In the genomic region with DNA sequence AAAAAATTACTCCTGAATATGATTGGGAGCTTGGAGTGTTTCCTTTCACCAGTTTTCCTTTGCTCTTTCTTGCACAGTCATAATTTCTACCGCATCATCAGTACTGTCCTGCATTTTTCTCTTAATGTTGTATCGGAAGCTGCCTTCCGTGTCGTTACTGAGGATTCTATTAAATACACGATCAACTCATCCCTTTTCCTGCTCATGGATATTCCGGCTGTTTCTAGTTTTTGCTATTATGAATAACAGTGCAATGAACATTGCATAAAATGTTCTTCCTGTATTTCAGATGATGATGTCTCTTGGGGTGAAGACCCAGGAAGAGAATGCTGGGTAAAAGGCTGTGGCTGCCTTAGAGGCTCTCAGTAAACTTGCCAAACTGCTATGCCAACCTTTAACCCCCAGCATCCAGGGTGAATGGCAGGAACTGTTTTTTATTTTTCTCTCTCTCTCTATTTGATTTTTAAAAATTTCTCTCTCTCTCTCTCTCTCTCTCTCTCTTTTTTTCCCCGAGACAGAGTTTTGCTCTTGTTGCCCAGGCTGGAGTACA, we compare ENCODE assay signal across 25 cellular contexts.
"Had no signal": no experiment of that assay in that cellular context is flagged by ENCODE, and none has a peak within 500 bp of the region (broad histone marks: within the 10 kb centered on the region; RNA-seq: fewer than 3 reads in every experiment).

No MANE protein-coding gene starts in this region.

- DNase-seq: activated B cell treated with CpG ODN at 0.5 μM for 24 hours; activated CD4-positive, alpha-beta T cell treated with anti-CD3 and anti-CD28 coated beads for 36 hours; activated CD4-positive, alpha-beta T cell treated with anti-CD3 and anti-CD28 coated beads, Interleukin-2, amount 50 U/mL, for 48 hours; activated CD8-positive, alpha-beta memory T cell treated with anti-CD3 and anti-CD28 coated beads, Interleukin-2, amount 50 U/mL, for 48 hours; activated naive CD4-positive, alpha-beta T cell treated with Interleukin-2 at 50 U/mL for 16 hours; activated naive CD8-positive, alpha-beta T cell treated with anti-CD3 and anti-CD28 coated beads for 36 hours; activated T-cell treated with anti-CD3 and anti-CD28 coated beads, Interleukin-2, amount 50 U/mL, for 48 hours; amygdala; cerebellar nuclear complex; foreskin melanocyte; glutamatergic neuron; hippocampal formation; left ventricle myocardium superior; mammary epithelial cell; midbrain; natural killer cell; ovary; right cardiac atrium; stimulated activated CD4-positive, alpha-beta T cell treated with anti-CD3 and anti-CD28 coated beads, Interleukin-12 subunit alpha, Interleukin-12 subunit beta, amount 100 ng/mL, for 4 hours; stimulated activated naive CD8-positive, alpha-beta T cell treated with anti-CD3 and anti-CD28 coated beads, Interleukin-15, amount 100 ng/mL, for 72 hours; T-helper 17 cell; transverse colon had no signal

- H3K27me3 ChIP-seq: ovary, suprapubic skin, transverse colon, vagina had no signal

- H3K4me3 ChIP-seq: coronary artery, ovary, suprapubic skin, transverse colon, vagina had no signal

- ATAC-seq: activated CD4-positive, alpha-beta T cell treated with anti-CD3 and anti-CD28 coated beads for 36 hours; left ventricle myocardium superior; natural killer cell; right cardiac atrium; stimulated activated naive CD8-positive, alpha-beta T cell treated with anti-CD3 and anti-CD28 coated beads, Interleukin-15, amount 100 ng/mL, for 72 hours; T-helper 17 cell had no signal

- H3K27ac ChIP-seq: coronary artery, ovary, suprapubic skin, transverse colon, vagina had no signal

- H3K36me3 ChIP-seq: ovary, suprapubic skin, transverse colon, vagina had no signal

- H3K9me3 ChIP-seq: ovary, suprapubic skin, transverse colon, vagina had no signal
